12 cellular contexts compared by ENCODE assay signal in the genomic region with DNA sequence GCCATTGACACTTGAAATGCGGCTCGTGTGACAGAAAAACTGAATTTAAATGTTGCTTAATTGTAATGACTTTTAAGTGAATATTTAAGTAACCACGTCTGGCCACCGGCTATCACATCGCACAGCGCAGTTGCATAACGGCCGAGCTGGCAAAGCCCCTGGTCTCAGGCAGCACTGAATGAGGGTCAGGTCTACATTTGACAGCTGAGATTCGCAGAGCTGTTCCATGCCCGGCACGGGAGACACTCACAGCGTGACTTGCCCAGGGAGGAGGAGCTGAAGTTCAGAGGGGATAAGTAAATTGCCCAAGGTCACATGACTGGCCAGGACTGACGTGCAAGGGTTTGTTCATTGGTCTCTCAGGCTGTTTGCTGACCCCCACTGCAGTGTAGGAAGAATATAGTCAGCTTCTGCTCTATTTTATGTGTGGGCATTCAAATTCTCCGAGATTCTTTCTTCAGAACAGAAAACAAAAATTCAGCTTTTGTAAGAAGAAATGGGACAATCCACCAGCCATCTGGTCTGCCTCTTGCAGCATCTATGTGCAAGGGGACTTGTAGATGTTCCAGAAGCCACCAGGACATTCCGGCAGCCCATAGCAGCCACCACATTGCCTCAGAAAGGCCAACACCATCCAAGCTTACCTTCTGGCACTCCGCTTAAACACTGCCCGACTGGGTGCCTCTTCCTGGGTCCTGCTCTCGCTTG. TPM values are rescaled to one million over a fixed set of nuclear protein-coding genes. Genes with fewer than 3 reads are reported as not detected.
A peak's percentile ranks its signal among the peaks of the same experiment; 100 is the strongest.
DNase-seq lines count a peak whose midpoint lies in the region; ATAC-seq, FAIRE-seq and TF ChIP-seq lines count a peak whose summit lies in the region.
"Had no signal": no experiment of that assay in that cellular context is flagged by ENCODE, and none has a peak within 500 bp of the region (broad histone marks: within the 10 kb centered on the region; RNA-seq: fewer than 3 reads in every experiment).

No MANE protein-coding gene starts in this region.

- dilution Hi-C loops in keratinocyte (cut with MboI; ENCODE audit: extremely low pct_ligation_motif_present, low sequenced_read_pairs) = no loop called here

- no peaks in the 10 kb centered on the region for H3K36me3 ChIP-seq in keratinocyte (ENCODE audit: control insufficient read depth in 2 of 2, extremely low read depth in 1 of 2, insufficient read depth in 2 of 2, low read length in 2 of 2)

- H3K4me3 ChIP-seq in keratinocyte (ENCODE audit: control insufficient read depth in 2 of 3, extremely low read depth in 1 of 3, insufficient read depth in 2 of 3, low read depth in 1 of 3, low read length in 3 of 3) = no peak overlapping the region

- H4K20me1 ChIP-seq in keratinocyte (ENCODE audit: control insufficient read depth, extremely low read depth, insufficient read depth, low read length) = no peaks in the 10 kb centered on the region

- ATAC-seq in WTC11 = no peak
- ATAC-seq in GM19455 (IDR thresholded peaks at IDR 0.05; ENCODE audit: unreplicated experiment) = no peak
- no peak for ATAC-seq in activated T-cell treated with anti-CD3 and anti-CD28 coated beads, Interleukin-2, amount 50 U/mL, for 72 hours (replicated peaks in 1 of 2)
- no peak for ATAC-seq in stimulated activated effector memory CD8-positive, alpha-beta T cell treated with anti-CD3 and anti-CD28 coated beads, Interleukin-12 subunit alpha, Interleukin-12 subunit beta, amount 100 ng/mL, for 72 hours

- CTCF ChIA-PET in WTC11 (lab: Charles Lee) = interaction anchor here (1.1 kb wide), 1 partner anchor 16 kb away, joined by 3 read pairs; no protein-coding TSS in a partner anchor

- peak overlapping the region; percentile 43 for H3K4me2 ChIP-seq in keratinocyte (ENCODE audit: control insufficient read depth, extremely low read depth, insufficient read depth, low read depth, low read length)
- H3K4me2 ChIP-seq: KMS-11 had no signal

- peaks cover 15% of the 10 kb centered on the region for H3K4me1 Mint-ChIP-seq in WTC11
- H3K4me1 Mint-ChIP-seq in activated T-cell treated with anti-CD3 and anti-CD28 coated beads, Interleukin-2, amount 50 U/mL, for 72 hours (ENCODE audit: low read depth) = no peaks in the 10 kb centered on the region
- peaks cover 5% of the 10 kb centered on the region for H3K4me1 Mint-ChIP-seq in stimulated activated effector memory CD8-positive, alpha-beta T cell treated with anti-CD3 and anti-CD28 coated beads, Interleukin-12 subunit alpha, Interleukin-12 subunit beta, amount 100 ng/mL, for 72 hours
- H3K4me1 Mint-ChIP-seq: immature natural killer cell had no signal

- H3K36me3 Mint-ChIP-seq in WTC11 = no peaks in the 10 kb centered on the region
- no peaks in the 10 kb centered on the region for H3K36me3 Mint-ChIP-seq in activated T-cell treated with anti-CD3 and anti-CD28 coated beads, Interleukin-2, amount 50 U/mL, for 72 hours (ENCODE audit: insufficient read depth in 2 of 2)
- H3K36me3 Mint-ChIP-seq in stimulated activated effector memory CD8-positive, alpha-beta T cell treated with anti-CD3 and anti-CD28 coated beads, Interleukin-12 subunit alpha, Interleukin-12 subunit beta, amount 100 ng/mL, for 72 hours = no peaks in the 10 kb centered on the region
- H3K36me3 Mint-ChIP-seq: immature natural killer cell had no signal

- H3K27ac Mint-ChIP-seq in WTC11 = no peak overlapping the region
- H3K27ac Mint-ChIP-seq in activated T-cell treated with anti-CD3 and anti-CD28 coated beads, Interleukin-2, amount 50 U/mL, for 72 hours = no peak overlapping the region
- no peak overlapping the region for H3K27ac Mint-ChIP-seq in stimulated activated effector memory CD8-positive, alpha-beta T cell treated with anti-CD3 and anti-CD28 coated beads, Interleukin-12 subunit alpha, Interleukin-12 subunit beta, amount 100 ng/mL, for 72 hours
- H3K27ac Mint-ChIP-seq: immature natural killer cell had no signal

- no peaks in the 10 kb centered on the region for H3K27me3 Mint-ChIP-seq in WTC11 (ENCODE audit: low read depth)
- no peaks in the 10 kb centered on the region for H3K27me3 Mint-ChIP-seq in activated T-cell treated with anti-CD3 and anti-CD28 coated beads, Interleukin-2, amount 50 U/mL, for 72 hours (ENCODE audit: low read depth)

- DNase-seq in GM03348 (ENCODE audit: low spot score) (peak; percentile 22), WTC11 (ENCODE audit: low spot score) (peak; percentile 9), keratinocyte (ENCODE audit: low read depth, low spot score) (no peak), superior temporal gyrus (ENCODE audit: extremely low spot score) (peak; percentile 23)
- DNase-seq in activated T-cell treated with anti-CD3 and anti-CD28 coated beads, Interleukin-2, amount 50 U/mL, for 72 hours = no peak
- DNase-seq in stimulated activated effector memory CD8-positive, alpha-beta T cell treated with anti-CD3 and anti-CD28 coated beads, Interleukin-12 subunit alpha, Interleukin-12 subunit beta, amount 100 ng/mL, for 72 hours (ENCODE audit: low spot score in 2 of 2) = no peak
- DNase-seq: immature natural killer cell, NCI-H1694 treated with DMSO at 0.1 percent for 48 hours, NCI-H748 treated with DMSO at 0.1 percent for 48 hours had no signal

- POLR2A ChIA-PET in WTC11 (lab: Charles Lee) = no interaction called here

- no peaks in the 10 kb centered on the region for H3K9me1 ChIP-seq in keratinocyte (ENCODE audit: control insufficient read depth, extremely low read depth, insufficient read depth, low read length)

- H3K9ac ChIP-seq in keratinocyte (ENCODE audit: control insufficient read depth, extremely low read depth, insufficient read depth, low read length) = no peak overlapping the region
- H3K9ac ChIP-seq: KMS-11 had no signal

- no peaks in the 10 kb centered on the region for H3K79me2 ChIP-seq in keratinocyte (ENCODE audit: control insufficient read depth, insufficient read depth, low read length)

- H3K4me3 Mint-ChIP-seq in WTC11 = no peak overlapping the region
- H3K4me3 Mint-ChIP-seq in activated T-cell treated with anti-CD3 and anti-CD28 coated beads, Interleukin-2, amount 50 U/mL, for 72 hours = no peak overlapping the region
- H3K4me3 Mint-ChIP-seq in stimulated activated effector memory CD8-positive, alpha-beta T cell treated with anti-CD3 and anti-CD28 coated beads, Interleukin-12 subunit alpha, Interleukin-12 subunit beta, amount 100 ng/mL, for 72 hours = no peak overlapping the region
- H3K4me3 Mint-ChIP-seq: immature natural killer cell had no signal

- H3K27ac ChIP-seq in keratinocyte (ENCODE audit: control insufficient read depth, insufficient read depth, low read length) = peak overlapping the region; percentile 31
- H3K27ac ChIP-seq: KMS-11 had no signal

- no peak for FAIRE-seq in keratinocyte (lab: Jason Lieb, UNC)

- no peaks in the 10 kb centered on the region for H3K9me3 Mint-ChIP-seq in WTC11
- no peaks in the 10 kb centered on the region for H3K9me3 Mint-ChIP-seq in activated T-cell treated with anti-CD3 and anti-CD28 coated beads, Interleukin-2, amount 50 U/mL, for 72 hours
- no peaks in the 10 kb centered on the region for H3K9me3 Mint-ChIP-seq in stimulated activated effector memory CD8-positive, alpha-beta T cell treated with anti-CD3 and anti-CD28 coated beads, Interleukin-12 subunit alpha, Interleukin-12 subunit beta, amount 100 ng/mL, for 72 hours
- H3K9me3 Mint-ChIP-seq: immature natural killer cell had no signal

- no peaks in the 10 kb centered on the region for H3K9me3 ChIP-seq in keratinocyte (ENCODE audit: control insufficient read depth, low read depth, low read length)

- peaks cover 27% of the 10 kb centered on the region for H3K4me1 ChIP-seq in keratinocyte (ENCODE audit: control insufficient read depth, extremely low read depth, insufficient read depth, low read length)

- peaks cover 4% of the 10 kb centered on the region for H3K27me3 ChIP-seq in keratinocyte (ENCODE audit: control insufficient read depth, extremely low read depth, insufficient read depth, low read length)

- TF ChIP-seq CTCF in WTC11 (IDR thresholded peaks at IDR 0.05) = no peak
- TF ChIP-seq CTCF in keratinocyte (optimal IDR thresholded peaks at IDR 0.05 in 1 of 3, IDR thresholded peaks at IDR 0.05 in 1 of 3, conservative IDR thresholded peaks at IDR 0.05 in 1 of 3; ENCODE audit: extremely low read depth in 1 of 3, insufficient read depth in 2 of 3, low read length in 3 of 3) = no peak

- H2AFZ ChIP-seq in keratinocyte (ENCODE audit: control insufficient read depth, low read length) = no peak overlapping the region

TF ChIP-seq in WTC11, 78 proteins besides CTCF, POLR2A, EP300 and RAD21 (continues in another document):
- TF ChIP-seq, protein P1, sequence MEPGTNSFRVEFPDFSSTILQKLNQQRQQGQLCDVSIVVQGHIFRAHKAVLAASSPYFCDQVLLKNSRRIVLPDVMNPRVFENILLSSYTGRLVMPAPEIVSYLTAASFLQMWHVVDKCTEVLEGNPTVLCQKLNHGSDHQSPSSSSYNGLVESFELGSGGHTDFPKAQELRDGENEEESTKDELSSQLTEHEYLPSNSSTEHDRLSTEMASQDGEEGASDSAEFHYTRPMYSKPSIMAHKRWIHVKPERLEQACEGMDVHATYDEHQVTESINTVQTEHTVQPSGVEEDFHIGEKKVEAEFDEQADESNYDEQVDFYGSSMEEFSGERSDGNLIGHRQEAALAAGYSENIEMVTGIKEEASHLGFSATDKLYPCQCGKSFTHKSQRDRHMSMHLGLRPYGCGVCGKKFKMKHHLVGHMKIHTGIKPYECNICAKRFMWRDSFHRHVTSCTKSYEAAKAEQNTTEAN (CRISPR knock-in tag; IDR thresholded peaks at IDR 0.05) = no peak
- no peak for TF ChIP-seq GRHL2 (CRISPR knock-in tag; IDR thresholded peaks at IDR 0.05; ENCODE audit: insufficient replicate concordance, severe bottlenecking)
- no peak for TF ChIP-seq RORB (CRISPR knock-in tag; IDR thresholded peaks at IDR 0.05)
- TF ChIP-seq CREB1 (CRISPR knock-in tag; IDR thresholded peaks at IDR 0.05) = no peak
- TF ChIP-seq MYBL2 (CRISPR knock-in tag; IDR thresholded peaks at IDR 0.05) = no peak
- no peak for TF ChIP-seq ZNF317 (CRISPR knock-in tag; IDR thresholded peaks at IDR 0.05; ENCODE audit: borderline replicate concordance, low read depth)
- TF ChIP-seq FOXJ3 (CRISPR knock-in tag; IDR thresholded peaks at IDR 0.05; ENCODE audit: borderline replicate concordance) = no peak

RNA-seq across cellular contexts. Expression of gene COL5A1, which starts 17.3 kb away (rescaled TPM):
- total RNA-seq in WTC11 (2021) = 13.5 to 17.7 TPM (median 16.4 TPM) in 3 replicates
- polyA plus RNA-seq in keratinocyte = 3.1 to 5.6 TPM (median 4.9 TPM) in 3 replicates
- 3.0 TPM for polyA plus RNA-seq in keratinocyte (2011; ENCODE audit: low read depth)
- polyA plus RNA-seq in keratinocyte (2011; cell fraction: cytosol; rRNA removed) = 1.1 and 2.1 TPM in 2 replicates
- polyA plus RNA-seq in keratinocyte (2011; cell fraction: nucleus; rRNA removed) = 22.0 and 30.3 TPM in 2 replicates
- 0.87 and 10.2 TPM in 2 replicates for polyA plus RNA-seq in keratinocyte (2012; ENCODE audit: low replicate concordance)
- polyA minus RNA-seq in keratinocyte = 6.7 to 22.0 TPM (median 12.5 TPM) in 3 replicates
- 13.2 TPM for polyA minus RNA-seq in keratinocyte (2011; cell fraction: cytosol; rRNA and poly(A)+ RNA removed)
- 27.4 and 29.4 TPM in 2 replicates for polyA minus RNA-seq in keratinocyte (2011; cell fraction: nucleus; rRNA and poly(A)+ RNA removed)
- total RNA-seq in activated T-cell treated with anti-CD3 and anti-CD28 coated beads, Interleukin-2, amount 50 U/mL, for 72 hours = under 1 TPM in 1 of 2 donors, not detected in 1; 0.49 TPM
- total RNA-seq: SK-MEL-5 had no signal
- polyA plus RNA-seq: immature natural killer cell had no signal

Comparison
In these comparisons a context has a peak if more than half of its experiments do, and no peak if none do; other contexts are left out.
1. DNase-seq: peak in GM03348 (single experiment), WTC11 (single experiment) and superior temporal gyrus (single experiment); none in keratinocyte (single experiment), activated T-cell treated with anti-CD3 and anti-CD28 coated beads, Interleukin-2, amount 50 U/mL, for 72 hours (0 of 2) and stimulated activated effector memory CD8-positive, alpha-beta T cell treated with anti-CD3 and anti-CD28 coated beads, Interleukin-12 subunit alpha, Interleukin-12 subunit beta, amount 100 ng/mL, for 72 hours (0 of 2).